1 cellular context compared by ENCODE assay signal in the genomic region with DNA sequence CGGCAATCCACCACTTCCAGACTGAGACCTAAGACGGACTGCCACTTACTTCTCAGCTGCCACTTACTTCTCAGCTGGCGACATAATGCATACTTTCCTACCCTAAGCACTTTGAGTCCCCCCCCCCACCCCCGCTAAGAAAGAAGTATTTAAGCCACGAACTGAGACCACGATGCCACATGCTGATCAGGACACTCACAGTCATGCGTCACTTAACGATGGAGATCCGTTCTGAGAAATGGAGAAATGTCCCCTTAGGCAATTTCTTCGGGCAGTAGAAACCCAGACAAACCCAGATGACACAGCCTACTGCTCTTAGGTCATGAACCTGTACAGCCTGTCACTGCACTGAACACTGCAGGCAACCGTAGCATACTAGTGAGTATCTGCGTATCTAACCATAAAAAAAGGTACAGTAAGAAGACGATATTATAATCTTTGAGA.
TF ChIP-seq lines count a peak whose summit lies in the region.

No MANE protein-coding gene starts in this region.

TF ChIP-seq in endothelial cell of umbilical vein, 7 proteins besides CTCF, POLR2A, EP300 and RAD21:
- no peak for TF ChIP-seq FOS (IDR thresholded peaks at IDR 0.05; ENCODE audit: borderline replicate concordance, insufficient read depth, low read length)
- no peak for TF ChIP-seq GATA2 (IDR thresholded peaks at IDR 0.05; ENCODE audit: insufficient read depth, insufficient read length, low read depth, low read length)
- no peak for TF ChIP-seq JUN (IDR thresholded peaks at IDR 0.05; ENCODE audit: borderline replicate concordance, insufficient read depth, insufficient read length, low read depth)
- TF ChIP-seq EZH2 (IDR thresholded peaks at IDR 0.05; ENCODE audit: borderline replicate concordance, low read depth, low read length, severe bottlenecking), result no peak
- TF ChIP-seq MAX (IDR thresholded peaks at IDR 0.05; ENCODE audit: insufficient read depth, insufficient read length), result no peak
- TF ChIP-seq POLR2AphosphoS5 (IDR thresholded peaks at IDR 0.05; ENCODE audit: insufficient read depth, low read depth, low read length), result no peak
- TF ChIP-seq MYC (IDR thresholded peaks at IDR 0.05; ENCODE audit: low read depth, low read length), result no peak
